ENCODE assay signal across 10 cellular contexts in the genomic region with DNA sequence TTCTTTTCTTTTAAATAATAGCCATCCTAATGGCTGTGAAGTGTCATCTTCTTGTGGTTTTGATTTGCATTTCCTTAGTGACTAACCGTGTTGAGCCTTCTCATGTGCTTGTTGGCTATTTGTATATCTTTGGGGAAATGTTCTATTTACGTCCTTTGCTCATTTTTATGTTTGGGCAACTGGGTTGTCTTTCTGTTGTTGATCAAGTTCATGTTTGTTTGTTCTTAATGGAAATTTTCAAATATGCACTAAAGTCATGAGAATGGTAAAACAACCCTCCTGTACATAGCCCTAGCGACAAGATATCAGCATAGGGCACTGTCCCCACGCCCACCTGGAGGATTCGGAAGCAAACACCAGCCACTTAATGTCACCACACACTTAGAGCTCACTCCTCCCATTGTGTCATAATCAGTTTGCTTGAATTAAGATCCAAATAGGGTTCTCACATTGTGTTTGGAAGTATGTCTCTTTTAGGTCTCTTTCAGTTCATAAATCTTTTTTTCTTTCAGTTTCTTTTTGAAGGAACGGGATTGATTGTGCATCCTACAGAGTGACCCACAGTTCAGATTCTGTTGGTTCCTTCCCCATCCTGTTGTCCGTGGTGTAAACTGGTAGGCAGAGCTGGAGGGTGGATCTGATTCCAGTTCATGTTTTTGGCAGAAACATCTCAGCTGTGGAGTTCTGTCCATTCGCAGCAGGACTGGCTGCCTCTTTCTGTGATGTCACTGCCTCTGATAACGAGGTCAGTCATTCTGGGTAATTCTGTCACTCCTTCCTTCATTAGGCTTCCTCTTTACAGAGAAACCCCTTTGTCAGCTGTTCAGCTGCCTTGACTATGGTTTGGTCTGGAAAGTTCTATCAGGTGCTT. TPM values are rescaled to one million over a fixed set of nuclear protein-coding genes. Genes with fewer than 3 reads are reported as not detected.
DNase-seq lines count a peak whose midpoint lies in the region; ATAC-seq and TF ChIP-seq lines count a peak whose summit lies in the region.
"Had no signal": no experiment of that assay in that cellular context is flagged by ENCODE, and none has a peak within 500 bp of the region (broad histone marks: within the 10 kb centered on the region; RNA-seq: fewer than 3 reads in every experiment).

No MANE protein-coding gene starts in this region.

- CTCF ChIA-PET in activated CD4-positive, alpha-beta T cell treated with anti-CD3 and anti-CD28 coated beads, Interleukin-2, amount 10 ng/mL, durations not matched to agents 7 days and 5 days (lab: Charles Lee): interaction anchor here (1.2 to 2.6 kb wide), 4 partner anchors 8 to 21 kb away, joined by 3 to 8 read pairs (median 6); no protein-coding TSS in a partner anchor
- CTCF ChIA-PET in PC-9 (lab: Charles Lee): no interaction called here

- H3K9me3 Mint-ChIP-seq in activated CD4-positive, alpha-beta T cell treated with anti-CD3 and anti-CD28 coated beads, Interleukin-2, amount 10 ng/mL, durations not matched to agents 7 days and 5 days: no peaks in the 10 kb centered on the region

- BruUV-seq in PC-9 (replicated peaks; lab: Mats Ljungman, UMichigan): no TSS peak

- peak overlapping the region; percentile 39 for H3K4me3 Mint-ChIP-seq in activated CD4-positive, alpha-beta T cell treated with anti-CD3 and anti-CD28 coated beads, Interleukin-2, amount 10 ng/mL, durations not matched to agents 7 days and 5 days

- POLR2A ChIA-PET in activated CD4-positive, alpha-beta T cell treated with anti-CD3 and anti-CD28 coated beads, Interleukin-2, amount 10 ng/mL, durations not matched to agents 7 days and 5 days (lab: Charles Lee): interaction anchor here (0.6 kb wide), 1 partner anchor 167 kb away, joined by 3 read pairs; no protein-coding TSS in a partner anchor
- POLR2A ChIA-PET in PC-9 (lab: Charles Lee; ENCODE audit: unreplicated experiment): no interaction called here

- TF ChIP-seq POLR2A in heart left ventricle (IDR thresholded peaks at IDR 0.05): no peak

- peaks cover 37% of the 10 kb centered on the region for H3F3A ChIP-seq in PC-9 (ENCODE audit: insufficient read depth, low read depth)

- H3K27ac ChIP-seq in PC-9: peak overlapping the region; percentile 77
- peak overlapping the region in 11 of 12 donors; percentile 39 to 93 (median 79) for H3K27ac ChIP-seq in heart left ventricle
- peak overlapping the region; percentile 82 to 88 for H3K27ac ChIP-seq in thoracic aorta

- 53 to 69% (median 59%) methylated on average over 9 of the region's 9 CpGs for WGBS in heart left ventricle, 4 donors

- ATAC-seq in heart left ventricle: peak in 3 of 4 donors; percentile 27 to 35 (median 28)
- ATAC-seq in thoracic aorta (ENCODE audit: insufficient number of reproducible peaks, low FRiP score, low read depth): no peak

- DNase-seq in activated CD4-positive, alpha-beta T cell treated with anti-CD3 and anti-CD28 coated beads, Interleukin-2, amount 10 ng/mL, durations not matched to agents 7 days and 5 days: no peak
- DNase-seq in activated CD4-positive, alpha-beta T cell treated with anti-CD3 and anti-CD28 coated beads, Interleukin-2, amount 50 U/mL, for 1 hour: no peak
- DNase-seq in PC-9: no peak
- DNase-seq in heart left ventricle: peak in 1 of 5 donors; percentile 24
- DNase-seq in thoracic aorta (ENCODE audit: low spot score): no peak
- DNase-seq in NCI-H748 treated with DMSO at 0.1 percent for 48 hours (lab: John Stamatoyannopoulos, UW): no peak
- DNase-seq in DMS 273 treated with DMSO at 0.1 percent for 48 hours (lab: John Stamatoyannopoulos, UW): no peak
- DNase-seq in NCI-H1105 (lab: John Stamatoyannopoulos, UW): no peak
- DNase-seq: activated CD8-positive, alpha-beta memory T cell treated with anti-CD3 and anti-CD28 coated beads for 24 hours; BE2C had no signal

- no peaks in the 10 kb centered on the region for H4K20me1 ChIP-seq in PC-9 (ENCODE audit: insufficient read depth)

- H3K4me2 ChIP-seq in PC-9: peak overlapping the region; percentile 66

- no peak overlapping the region for H2AFZ ChIP-seq in PC-9

- no peak for TF ChIP-seq CTCF in PC-9 (conservative IDR thresholded peaks at IDR 0.05)
- no peak for TF ChIP-seq CTCF in heart left ventricle (IDR thresholded peaks at IDR 0.05)
- no peak for TF ChIP-seq CTCF in thoracic aorta (IDR thresholded peaks at IDR 0.05)

- H3K9me2 ChIP-seq in PC-9 (ENCODE audit: insufficient read depth): no peaks in the 10 kb centered on the region

- H3K4me1 ChIP-seq in PC-9 (replicated peaks; ENCODE audit: insufficient read depth) (peaks cover 33% of the 10 kb centered on the region), heart left ventricle (peaks cover 0 to 64% (median 52%) of the 10 kb centered on the region in 12 donors), thoracic aorta (ENCODE audit: control insufficient read depth in 1 of 2, low read depth in 2 of 2) (peaks cover 21 to 50% of the 10 kb centered on the region in 2 donors)

- intact Hi-C loops in PC-9 (cut with micrococcal nuclease; ENCODE audit: unreplicated experiment) (loop anchor here (5.0 kb wide), 1 partner anchor 121 kb away; no protein-coding TSS in a partner anchor), heart left ventricle (cut with DNase I) (loop anchor here in 2 of 10 donors (5.0 to 10.0 kb wide), 2 partner anchors 66 to 74 kb away; no protein-coding TSS in a partner anchor)

- H3K36me3 ChIP-seq in PC-9 (ENCODE audit: low read depth): 0 out of 2 replicates have a peak, but pooled peaks cover 10% of the 10 kb centered on the region
- peaks cover 0 to 43% (median 22%) of the 10 kb centered on the region in 9 donors for H3K36me3 ChIP-seq in heart left ventricle
- peaks cover 8% of the 10 kb centered on the region for H3K36me3 ChIP-seq in thoracic aorta

- H3K9me3 ChIP-seq in PC-9 (ENCODE audit: insufficient read depth, low read depth): no peaks in the 10 kb centered on the region
- no peaks in the 10 kb centered on the region for H3K9me3 ChIP-seq in heart left ventricle
- H3K9me3 ChIP-seq in thoracic aorta: no peaks in the 10 kb centered on the region
- H3K9me3 ChIP-seq: BE2C had no signal

- peak overlapping the region; percentile 37 for H3K27ac Mint-ChIP-seq in activated CD4-positive, alpha-beta T cell treated with anti-CD3 and anti-CD28 coated beads, Interleukin-2, amount 10 ng/mL, durations not matched to agents 7 days and 5 days

- 0 out of 2 replicates have a peak, but pooled peaks cover 6% of the 10 kb centered on the region for H3K79me2 ChIP-seq in PC-9 (ENCODE audit: low read depth)

- peaks cover 40% of the 10 kb centered on the region for H3K4me1 Mint-ChIP-seq in activated CD4-positive, alpha-beta T cell treated with anti-CD3 and anti-CD28 coated beads, Interleukin-2, amount 10 ng/mL, durations not matched to agents 7 days and 5 days

- no peaks in the 10 kb centered on the region for H3K27me3 Mint-ChIP-seq in activated CD4-positive, alpha-beta T cell treated with anti-CD3 and anti-CD28 coated beads, Interleukin-2, amount 10 ng/mL, durations not matched to agents 7 days and 5 days

- no peak overlapping the region for H3K4me3 ChIP-seq in PC-9
- peak overlapping the region in 2 of 12 donors; percentile 4 to 32 for H3K4me3 ChIP-seq in heart left ventricle
- H3K4me3 ChIP-seq in thoracic aorta: peak overlapping the region; percentile 19

- H3K27me3 ChIP-seq in PC-9 (ENCODE audit: insufficient read depth, low read depth) (no peaks in the 10 kb centered on the region), heart left ventricle (no peaks in the 10 kb centered on the region), thoracic aorta (replicated peaks; ENCODE audit: insufficient read depth) (no peaks in the 10 kb centered on the region)
- H3K27me3 ChIP-seq: BE2C had no signal

- peaks cover 22% of the 10 kb centered on the region for H3K36me3 Mint-ChIP-seq in activated CD4-positive, alpha-beta T cell treated with anti-CD3 and anti-CD28 coated beads, Interleukin-2, amount 10 ng/mL, durations not matched to agents 7 days and 5 days (ENCODE audit: low read depth)

RNA-seq across cellular contexts. Expression of a gene that starts 26.4 kb away (rescaled TPM):
- 10 to 100 TPM; 25.3 to 29.0 TPM for total RNA-seq in activated CD4-positive, alpha-beta T cell treated with anti-CD3 and anti-CD28 coated beads, Interleukin-2, amount 10 ng/mL, durations not matched to agents 7 days and 5 days
- total RNA-seq in PC-9 (2021) (1.8 and 2.6 TPM in 2 replicates), heart left ventricle (10 to 100 TPM in 1 of 9 donors, 1 to 10 TPM in 8; 1.5 to 12.1 (median 4.5) TPM), thoracic aorta (10 to 100 TPM; 14.5 to 47.6 TPM)
- 1 to 10 TPM; 3.9 to 5.5 TPM for polyA plus RNA-seq in heart left ventricle
